Comparison of ENCODE assay signal across 1 cellular context in the genomic region with DNA sequence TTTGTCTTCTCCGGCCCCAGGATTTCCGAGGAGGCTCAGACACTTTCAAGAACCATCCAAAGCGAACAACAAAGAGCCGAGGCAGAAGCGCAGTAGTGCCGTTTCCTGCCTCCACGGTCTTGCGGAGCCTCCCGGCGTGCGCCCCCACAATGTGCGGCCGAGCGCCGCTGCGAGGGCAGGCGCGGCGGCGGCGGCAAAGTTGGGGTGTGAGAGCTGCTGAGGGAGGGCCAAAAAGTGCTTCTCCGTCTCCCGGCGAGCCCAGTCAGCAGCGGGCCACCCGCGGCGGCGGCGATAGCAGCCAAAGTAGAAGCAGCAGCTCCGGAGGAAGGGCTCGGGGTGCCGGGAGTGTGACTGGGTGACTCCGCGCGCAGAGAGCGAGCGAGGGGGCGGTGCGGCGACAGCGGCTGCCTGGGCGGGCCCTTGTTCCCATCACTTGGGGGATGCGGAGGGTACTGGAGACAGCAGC.
TF ChIP-seq lines count a peak whose summit lies in the region.

No MANE protein-coding gene starts in this region.

TF ChIP-seq in HepG2, 621 proteins besides CTCF, POLR2A, EP300 and RAD21 (continued from another document and continues in another):
- TF ChIP-seq, protein P1, sequence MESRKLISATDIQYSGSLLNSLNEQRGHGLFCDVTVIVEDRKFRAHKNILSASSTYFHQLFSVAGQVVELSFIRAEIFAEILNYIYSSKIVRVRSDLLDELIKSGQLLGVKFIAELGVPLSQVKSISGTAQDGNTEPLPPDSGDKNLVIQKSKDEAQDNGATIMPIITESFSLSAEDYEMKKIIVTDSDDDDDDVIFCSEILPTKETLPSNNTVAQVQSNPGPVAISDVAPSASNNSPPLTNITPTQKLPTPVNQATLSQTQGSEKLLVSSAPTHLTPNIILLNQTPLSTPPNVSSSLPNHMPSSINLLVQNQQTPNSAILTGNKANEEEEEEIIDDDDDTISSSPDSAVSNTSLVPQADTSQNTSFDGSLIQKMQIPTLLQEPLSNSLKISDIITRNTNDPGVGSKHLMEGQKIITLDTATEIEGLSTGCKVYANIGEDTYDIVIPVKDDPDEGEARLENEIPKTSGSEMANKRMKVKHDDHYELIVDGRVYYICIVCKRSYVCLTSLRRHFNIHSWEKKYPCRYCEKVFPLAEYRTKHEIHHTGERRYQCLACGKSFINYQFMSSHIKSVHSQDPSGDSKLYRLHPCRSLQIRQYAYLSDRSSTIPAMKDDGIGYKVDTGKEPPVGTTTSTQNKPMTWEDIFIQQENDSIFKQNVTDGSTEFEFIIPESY (CRISPR knock-in tag; IDR thresholded peaks at IDR 0.05): no peak
- TF ChIP-seq, protein P2, sequence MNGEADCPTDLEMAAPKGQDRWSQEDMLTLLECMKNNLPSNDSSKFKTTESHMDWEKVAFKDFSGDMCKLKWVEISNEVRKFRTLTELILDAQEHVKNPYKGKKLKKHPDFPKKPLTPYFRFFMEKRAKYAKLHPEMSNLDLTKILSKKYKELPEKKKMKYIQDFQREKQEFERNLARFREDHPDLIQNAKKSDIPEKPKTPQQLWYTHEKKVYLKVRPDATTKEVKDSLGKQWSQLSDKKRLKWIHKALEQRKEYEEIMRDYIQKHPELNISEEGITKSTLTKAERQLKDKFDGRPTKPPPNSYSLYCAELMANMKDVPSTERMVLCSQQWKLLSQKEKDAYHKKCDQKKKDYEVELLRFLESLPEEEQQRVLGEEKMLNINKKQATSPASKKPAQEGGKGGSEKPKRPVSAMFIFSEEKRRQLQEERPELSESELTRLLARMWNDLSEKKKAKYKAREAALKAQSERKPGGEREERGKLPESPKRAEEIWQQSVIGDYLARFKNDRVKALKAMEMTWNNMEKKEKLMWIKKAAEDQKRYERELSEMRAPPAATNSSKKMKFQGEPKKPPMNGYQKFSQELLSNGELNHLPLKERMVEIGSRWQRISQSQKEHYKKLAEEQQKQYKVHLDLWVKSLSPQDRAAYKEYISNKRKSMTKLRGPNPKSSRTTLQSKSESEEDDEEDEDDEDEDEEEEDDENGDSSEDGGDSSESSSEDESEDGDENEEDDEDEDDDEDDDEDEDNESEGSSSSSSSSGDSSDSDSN (CRISPR knock-in tag; IDR thresholded peaks at IDR 0.05): peak; percentile 85; the same call in 1 of the 2 replicates
- TF ChIP-seq, protein P3, sequence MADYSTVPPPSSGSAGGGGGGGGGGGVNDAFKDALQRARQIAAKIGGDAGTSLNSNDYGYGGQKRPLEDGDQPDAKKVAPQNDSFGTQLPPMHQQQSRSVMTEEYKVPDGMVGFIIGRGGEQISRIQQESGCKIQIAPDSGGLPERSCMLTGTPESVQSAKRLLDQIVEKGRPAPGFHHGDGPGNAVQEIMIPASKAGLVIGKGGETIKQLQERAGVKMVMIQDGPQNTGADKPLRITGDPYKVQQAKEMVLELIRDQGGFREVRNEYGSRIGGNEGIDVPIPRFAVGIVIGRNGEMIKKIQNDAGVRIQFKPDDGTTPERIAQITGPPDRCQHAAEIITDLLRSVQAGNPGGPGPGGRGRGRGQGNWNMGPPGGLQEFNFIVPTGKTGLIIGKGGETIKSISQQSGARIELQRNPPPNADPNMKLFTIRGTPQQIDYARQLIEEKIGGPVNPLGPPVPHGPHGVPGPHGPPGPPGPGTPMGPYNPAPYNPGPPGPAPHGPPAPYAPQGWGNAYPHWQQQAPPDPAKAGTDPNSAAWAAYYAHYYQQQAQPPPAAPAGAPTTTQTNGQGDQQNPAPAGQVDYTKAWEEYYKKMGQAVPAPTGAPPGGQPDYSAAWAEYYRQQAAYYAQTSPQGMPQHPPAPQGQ (CRISPR knock-in tag; IDR thresholded peaks at IDR 0.05; ENCODE audit: borderline replicate concordance): no peak
- TF ChIP-seq ARNT2 (CRISPR knock-in tag; IDR thresholded peaks at IDR 0.05; ENCODE audit: low read depth) (peak; percentile 31; the same call in 1 of the 2 replicates), ZNF674 (CRISPR knock-in tag; IDR thresholded peaks at IDR 0.05; ENCODE audit: low read depth) (peak; percentile 59; the same call in 1 of the 2 replicates), HNRNPLL (IDR thresholded peaks at IDR 0.05; ENCODE audit: low read depth, low read length, poor library complexity, severe bottlenecking) (peak; percentile 83), ZNF782 (CRISPR knock-in tag; IDR thresholded peaks at IDR 0.05; ENCODE audit: borderline replicate concordance) (peak; percentile 73; the same call in 1 of the 2 replicates), HDAC1 (CRISPR knock-in tag; IDR thresholded peaks at IDR 0.05) (peak; percentile 53; the same call in 1 of the 2 replicates), SNRNP70 (IDR thresholded peaks at IDR 0.05; ENCODE audit: low read depth, low read length) (no peak), SNAI1 (CRISPR knock-in tag; IDR thresholded peaks at IDR 0.05; ENCODE audit: borderline replicate concordance) (0 out of 2 replicates have a peak, but pooled peaks have one; percentile 15), HOXA3 (CRISPR knock-in tag; IDR thresholded peaks at IDR 0.05) (peak; percentile 42), ZNF230 (CRISPR knock-in tag; IDR thresholded peaks at IDR 0.05) (peak; percentile 87), ZNF354B (CRISPR knock-in tag; IDR thresholded peaks at IDR 0.05) (no peak), ZSCAN20 (CRISPR knock-in tag; IDR thresholded peaks at IDR 0.05; ENCODE audit: borderline replicate concordance) (0 out of 2 replicates have a peak, but pooled peaks have one; percentile 21), TMF1 (CRISPR knock-in tag; IDR thresholded peaks at IDR 0.05; ENCODE audit: low read depth) (0 out of 2 replicates have a peak, but pooled peaks have one; percentile 34), MTF2 (CRISPR knock-in tag; IDR thresholded peaks at IDR 0.05; ENCODE audit: borderline replicate concordance) (peak; percentile 41; the same call in 1 of the 2 replicates), PPARG (CRISPR knock-in tag; conservative IDR thresholded peaks at IDR 0.05) (no peak), ZNF83 (CRISPR knock-in tag; IDR thresholded peaks at IDR 0.05; ENCODE audit: borderline replicate concordance) (no peak), RBFOX2 (IDR thresholded peaks at IDR 0.05; ENCODE audit: low read depth, low read length) (peak; percentile 96), ZNF709 (CRISPR knock-in tag; IDR thresholded peaks at IDR 0.05) (peak; percentile 63), ZFX (CRISPR knock-in tag; IDR thresholded peaks at IDR 0.05; ENCODE audit: low read depth) (peak; percentile 67)
- TF ChIP-seq, protein P4, sequence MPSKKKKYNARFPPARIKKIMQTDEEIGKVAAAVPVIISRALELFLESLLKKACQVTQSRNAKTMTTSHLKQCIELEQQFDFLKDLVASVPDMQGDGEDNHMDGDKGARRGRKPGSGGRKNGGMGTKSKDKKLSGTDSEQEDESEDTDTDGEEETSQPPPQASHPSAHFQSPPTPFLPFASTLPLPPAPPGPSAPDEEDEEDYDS (CRISPR knock-in tag; IDR thresholded peaks at IDR 0.05): no peak
- TF ChIP-seq, protein P5, sequence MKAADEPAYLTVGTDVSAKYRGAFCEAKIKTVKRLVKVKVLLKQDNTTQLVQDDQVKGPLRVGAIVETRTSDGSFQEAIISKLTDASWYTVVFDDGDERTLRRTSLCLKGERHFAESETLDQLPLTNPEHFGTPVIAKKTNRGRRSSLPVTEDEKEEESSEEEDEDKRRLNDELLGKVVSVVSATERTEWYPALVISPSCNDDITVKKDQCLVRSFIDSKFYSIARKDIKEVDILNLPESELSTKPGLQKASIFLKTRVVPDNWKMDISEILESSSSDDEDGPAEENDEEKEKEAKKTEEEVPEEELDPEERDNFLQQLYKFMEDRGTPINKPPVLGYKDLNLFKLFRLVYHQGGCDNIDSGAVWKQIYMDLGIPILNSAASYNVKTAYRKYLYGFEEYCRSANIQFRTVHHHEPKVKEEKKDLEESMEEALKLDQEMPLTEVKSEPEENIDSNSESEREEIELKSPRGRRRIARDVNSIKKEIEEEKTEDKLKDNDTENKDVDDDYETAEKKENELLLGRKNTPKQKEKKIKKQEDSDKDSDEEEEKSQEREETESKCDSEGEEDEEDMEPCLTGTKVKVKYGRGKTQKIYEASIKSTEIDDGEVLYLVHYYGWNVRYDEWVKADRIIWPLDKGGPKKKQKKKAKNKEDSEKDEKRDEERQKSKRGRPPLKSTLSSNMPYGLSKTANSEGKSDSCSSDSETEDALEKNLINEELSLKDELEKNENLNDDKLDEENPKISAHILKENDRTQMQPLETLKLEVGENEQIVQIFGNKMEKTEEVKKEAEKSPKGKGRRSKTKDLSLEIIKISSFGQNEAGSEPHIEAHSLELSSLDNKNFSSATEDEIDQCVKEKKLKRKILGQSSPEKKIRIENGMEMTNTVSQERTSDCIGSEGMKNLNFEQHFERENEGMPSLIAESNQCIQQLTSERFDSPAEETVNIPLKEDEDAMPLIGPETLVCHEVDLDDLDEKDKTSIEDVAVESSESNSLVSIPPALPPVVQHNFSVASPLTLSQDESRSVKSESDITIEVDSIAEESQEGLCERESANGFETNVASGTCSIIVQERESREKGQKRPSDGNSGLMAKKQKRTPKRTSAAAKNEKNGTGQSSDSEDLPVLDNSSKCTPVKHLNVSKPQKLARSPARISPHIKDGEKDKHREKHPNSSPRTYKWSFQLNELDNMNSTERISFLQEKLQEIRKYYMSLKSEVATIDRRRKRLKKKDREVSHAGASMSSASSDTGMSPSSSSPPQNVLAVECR (CRISPR knock-in tag; IDR thresholded peaks at IDR 0.05; ENCODE audit: borderline replicate concordance): no peak; the same call in 1 of the 2 replicates
- TF ChIP-seq, protein P6, sequence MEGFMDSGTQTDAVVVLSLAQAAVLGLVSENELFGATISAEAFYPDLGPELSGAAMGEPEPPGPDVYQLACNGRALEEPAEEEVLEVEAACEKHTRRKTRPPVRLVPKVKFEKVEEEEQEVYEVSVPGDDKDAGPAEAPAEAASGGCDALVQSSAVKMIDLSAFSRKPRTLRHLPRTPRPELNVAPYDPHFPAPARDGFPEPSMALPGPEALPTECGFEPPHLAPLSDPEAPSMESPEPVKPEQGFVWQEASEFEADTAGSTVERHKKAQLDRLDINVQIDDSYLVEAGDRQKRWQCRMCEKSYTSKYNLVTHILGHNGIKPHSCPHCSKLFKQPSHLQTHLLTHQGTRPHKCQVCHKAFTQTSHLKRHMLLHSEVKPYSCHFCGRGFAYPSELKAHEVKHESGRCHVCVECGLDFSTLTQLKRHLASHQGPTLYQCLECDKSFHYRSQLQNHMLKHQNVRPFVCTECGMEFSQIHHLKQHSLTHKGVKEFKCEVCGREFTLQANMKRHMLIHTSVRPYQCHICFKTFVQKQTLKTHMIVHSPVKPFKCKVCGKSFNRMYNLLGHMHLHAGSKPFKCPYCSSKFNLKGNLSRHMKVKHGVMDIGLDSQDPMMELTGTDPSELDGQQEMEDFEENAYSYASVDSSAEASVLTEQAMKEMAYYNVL (CRISPR knock-in tag; IDR thresholded peaks at IDR 0.05; ENCODE audit: borderline replicate concordance): peak; percentile 12; the same call in 1 of the 2 replicates
- TF ChIP-seq, protein P7, sequence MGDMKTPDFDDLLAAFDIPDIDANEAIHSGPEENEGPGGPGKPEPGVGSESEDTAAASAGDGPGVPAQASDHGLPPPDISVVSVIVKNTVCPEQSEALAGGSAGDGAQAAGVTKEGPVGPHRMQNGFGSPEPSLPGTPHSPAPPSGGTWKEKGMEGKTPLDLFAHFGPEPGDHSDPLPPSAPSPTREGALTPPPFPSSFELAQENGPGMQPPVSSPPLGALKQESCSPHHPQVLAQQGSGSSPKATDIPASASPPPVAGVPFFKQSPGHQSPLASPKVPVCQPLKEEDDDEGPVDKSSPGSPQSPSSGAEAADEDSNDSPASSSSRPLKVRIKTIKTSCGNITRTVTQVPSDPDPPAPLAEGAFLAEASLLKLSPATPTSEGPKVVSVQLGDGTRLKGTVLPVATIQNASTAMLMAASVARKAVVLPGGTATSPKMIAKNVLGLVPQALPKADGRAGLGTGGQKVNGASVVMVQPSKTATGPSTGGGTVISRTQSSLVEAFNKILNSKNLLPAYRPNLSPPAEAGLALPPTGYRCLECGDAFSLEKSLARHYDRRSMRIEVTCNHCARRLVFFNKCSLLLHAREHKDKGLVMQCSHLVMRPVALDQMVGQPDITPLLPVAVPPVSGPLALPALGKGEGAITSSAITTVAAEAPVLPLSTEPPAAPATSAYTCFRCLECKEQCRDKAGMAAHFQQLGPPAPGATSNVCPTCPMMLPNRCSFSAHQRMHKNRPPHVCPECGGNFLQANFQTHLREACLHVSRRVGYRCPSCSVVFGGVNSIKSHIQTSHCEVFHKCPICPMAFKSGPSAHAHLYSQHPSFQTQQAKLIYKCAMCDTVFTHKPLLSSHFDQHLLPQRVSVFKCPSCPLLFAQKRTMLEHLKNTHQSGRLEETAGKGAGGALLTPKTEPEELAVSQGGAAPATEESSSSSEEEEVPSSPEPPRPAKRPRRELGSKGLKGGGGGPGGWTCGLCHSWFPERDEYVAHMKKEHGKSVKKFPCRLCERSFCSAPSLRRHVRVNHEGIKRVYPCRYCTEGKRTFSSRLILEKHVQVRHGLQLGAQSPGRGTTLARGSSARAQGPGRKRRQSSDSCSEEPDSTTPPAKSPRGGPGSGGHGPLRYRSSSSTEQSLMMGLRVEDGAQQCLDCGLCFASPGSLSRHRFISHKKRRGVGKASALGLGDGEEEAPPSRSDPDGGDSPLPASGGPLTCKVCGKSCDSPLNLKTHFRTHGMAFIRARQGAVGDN (CRISPR knock-in tag; IDR thresholded peaks at IDR 0.05): peak; percentile 79
- TF ChIP-seq, protein P8, sequence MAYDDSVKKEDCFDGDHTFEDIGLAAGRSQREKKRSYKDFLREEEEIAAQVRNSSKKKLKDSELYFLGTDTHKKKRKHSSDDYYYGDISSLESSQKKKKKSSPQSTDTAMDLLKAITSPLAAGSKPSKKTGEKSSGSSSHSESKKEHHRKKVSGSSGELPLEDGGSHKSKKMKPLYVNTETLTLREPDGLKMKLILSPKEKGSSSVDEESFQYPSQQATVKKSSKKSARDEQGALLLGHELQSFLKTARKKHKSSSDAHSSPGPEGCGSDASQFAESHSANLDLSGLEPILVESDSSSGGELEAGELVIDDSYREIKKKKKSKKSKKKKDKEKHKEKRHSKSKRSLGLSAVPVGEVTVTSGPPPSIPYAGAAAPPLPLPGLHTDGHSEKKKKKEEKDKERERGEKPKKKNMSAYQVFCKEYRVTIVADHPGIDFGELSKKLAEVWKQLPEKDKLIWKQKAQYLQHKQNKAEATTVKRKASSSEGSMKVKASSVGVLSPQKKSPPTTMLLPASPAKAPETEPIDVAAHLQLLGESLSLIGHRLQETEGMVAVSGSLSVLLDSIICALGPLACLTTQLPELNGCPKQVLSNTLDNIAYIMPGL (CRISPR knock-in tag; IDR thresholded peaks at IDR 0.05; ENCODE audit: borderline replicate concordance in 1 of 2, low read depth in 1 of 2): peak; percentile 41 to 84; a peak in 2 of 4 replicates
- TF ChIP-seq, protein P9, sequence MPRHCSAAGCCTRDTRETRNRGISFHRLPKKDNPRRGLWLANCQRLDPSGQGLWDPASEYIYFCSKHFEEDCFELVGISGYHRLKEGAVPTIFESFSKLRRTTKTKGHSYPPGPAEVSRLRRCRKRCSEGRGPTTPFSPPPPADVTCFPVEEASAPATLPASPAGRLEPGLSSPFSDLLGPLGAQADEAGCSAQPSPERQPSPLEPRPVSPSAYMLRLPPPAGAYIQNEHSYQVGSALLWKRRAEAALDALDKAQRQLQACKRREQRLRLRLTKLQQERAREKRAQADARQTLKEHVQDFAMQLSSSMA (CRISPR knock-in tag; IDR thresholded peaks at IDR 0.05): 0 out of 2 replicates have a peak, but pooled peaks have one; percentile 34
- TF ChIP-seq, protein P10, sequence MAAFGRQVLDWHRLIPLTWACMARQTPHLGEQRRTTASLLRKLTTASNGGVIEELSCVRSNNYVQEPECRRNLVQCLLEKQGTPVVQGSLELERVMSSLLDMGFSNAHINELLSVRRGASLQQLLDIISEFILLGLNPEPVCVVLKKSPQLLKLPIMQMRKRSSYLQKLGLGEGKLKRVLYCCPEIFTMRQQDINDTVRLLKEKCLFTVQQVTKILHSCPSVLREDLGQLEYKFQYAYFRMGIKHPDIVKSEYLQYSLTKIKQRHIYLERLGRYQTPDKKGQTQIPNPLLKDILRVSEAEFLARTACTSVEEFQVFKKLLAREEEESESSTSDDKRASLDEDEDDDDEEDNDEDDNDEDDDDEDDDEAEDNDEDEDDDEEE (CRISPR knock-in tag; IDR thresholded peaks at IDR 0.05): peak; percentile 64; the same call in 1 of the 2 replicates
